Comparison of ENCODE assay signal across 1 cellular context in genomic region chr16:11270602-11271162, GRCh38.
TF ChIP-seq lines count a peak whose summit lies in the region.

No MANE protein-coding gene starts in this region.

TF ChIP-seq in HepG2, 621 proteins besides CTCF, POLR2A, EP300 and RAD21 (continued from another document):
- peak; percentile 73 for TF ChIP-seq ZMYM2 (CRISPR knock-in tag; IDR thresholded peaks at IDR 0.05)
- no peak for TF ChIP-seq MYNN (CRISPR knock-in tag; IDR thresholded peaks at IDR 0.05; ENCODE audit: low read depth)
- no peak for TF ChIP-seq SMAD1 (CRISPR knock-in tag; IDR thresholded peaks at IDR 0.05; ENCODE audit: borderline replicate concordance, low read depth)
- TF ChIP-seq MIER3 (CRISPR knock-in tag; IDR thresholded peaks at IDR 0.05; ENCODE audit: borderline replicate concordance), result no peak
- TF ChIP-seq ZNF367 (CRISPR knock-in tag; IDR thresholded peaks at IDR 0.05; ENCODE audit: borderline replicate concordance), result no peak
- no peak for TF ChIP-seq ZNF207 (IDR thresholded peaks at IDR 0.05; ENCODE audit: borderline replicate concordance)
